7 cellular contexts compared by ENCODE assay signal in the genomic region with DNA sequence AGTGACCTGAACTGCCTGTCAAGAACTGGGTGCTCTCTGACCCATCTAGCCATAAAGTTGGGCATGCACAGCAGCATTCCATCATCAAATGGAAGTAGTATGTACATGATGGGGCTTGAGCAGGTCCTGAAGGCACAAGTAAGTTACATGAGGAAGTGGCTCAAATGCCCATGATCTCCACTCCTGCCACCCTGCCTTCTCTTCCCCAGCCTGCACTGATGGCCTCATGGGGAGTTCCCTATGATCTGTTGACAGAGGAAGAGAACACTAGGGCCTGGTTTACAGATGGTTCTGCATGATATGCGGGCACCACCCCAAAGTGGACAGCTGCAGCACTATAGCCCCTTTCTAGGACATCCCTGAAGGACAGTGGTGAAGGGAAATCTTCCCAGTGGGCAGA. TPM values are rescaled to one million over a fixed set of nuclear protein-coding genes. Genes with fewer than 3 reads are reported as not detected.
"Had no signal": no experiment of that assay in that cellular context is flagged by ENCODE, and none has a peak within 500 bp of the region (broad histone marks: within the 10 kb centered on the region; RNA-seq: fewer than 3 reads in every experiment).

No MANE protein-coding gene starts in this region.

RNA-seq across cellular contexts. Expression of gene CABP1, which starts 28.9 kb away (rescaled TPM):
- total RNA-seq: activated CD8-positive, alpha-beta memory T cell treated with anti-CD3 and anti-CD28 coated beads, Interleukin-2, amount 10 ng/mL, durations not matched to agents 7 days and 5 days; bronchial epithelial cell; cardiac muscle cell; chondrocyte; T-cell; T-helper 17 cell; T-helper 2 cell treated with Interferon-gamma antibody and Interleukin-4, amounts not matched to agents 100 ng/mL and 5 ng/mL, for 36 hours had no signal
- polyA plus RNA-seq: cardiac muscle cell had no signal
